In the genomic region with DNA sequence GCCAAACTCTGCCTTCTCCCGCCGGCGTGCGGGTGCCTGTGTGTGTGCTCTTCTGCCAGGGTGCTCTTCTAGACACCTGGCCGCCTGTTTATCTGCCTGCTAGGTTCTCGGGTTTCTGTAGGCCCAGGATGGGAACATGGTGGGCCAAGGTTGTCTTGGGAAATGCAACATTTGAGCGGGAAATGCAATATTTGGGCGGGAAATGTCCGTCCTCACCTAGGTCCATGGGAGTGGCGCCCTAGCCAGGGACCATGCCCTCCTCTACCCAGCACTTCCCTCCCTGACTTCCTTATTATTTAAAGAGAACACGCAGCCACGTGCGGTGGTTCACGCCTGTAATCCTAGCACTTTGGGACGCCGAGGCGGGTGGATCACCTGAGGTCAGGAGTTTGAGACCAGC, we compare ENCODE assay signal across 1 cellular context.
TF ChIP-seq lines count a peak whose summit lies in the region.

No MANE protein-coding gene starts in this region.

TF ChIP-seq in K562, 482 proteins besides CTCF, POLR2A, EP300 and RAD21 (continued from another document):
- no peak for TF ChIP-seq ARID3A (IDR thresholded peaks at IDR 0.05; ENCODE audit: borderline replicate concordance, low read depth, low read length)
- TF ChIP-seq L3MBTL2 (IDR thresholded peaks at IDR 0.05) = peak; percentile 20; the same call in 1 of the 2 replicates
- no peak for TF ChIP-seq CBFA2T3 (IDR thresholded peaks at IDR 0.05)
